ENCODE assay signal across 16 cellular contexts in genomic region chr10:124622866-124623536, GRCh38.
"Had no signal": no experiment of that assay in that cellular context is flagged by ENCODE, and none has a peak within 500 bp of the region (broad histone marks: within the 10 kb centered on the region; RNA-seq: fewer than 3 reads in every experiment).

No MANE protein-coding gene starts in this region.

- H3K36me3 ChIP-seq: neural progenitor cell, ovary, WERI-Rb-1 had no signal

- H3K4me2 ChIP-seq: neural progenitor cell had no signal

- ATAC-seq: activated CD4-positive, alpha-beta T cell treated with anti-CD3 and anti-CD28 coated beads for 36 hours; activated CD8-positive, alpha-beta memory T cell treated with anti-CD3 and anti-CD28 coated beads, Interleukin-2, amount 10 ng/mL, durations not matched to agents 7 days and 5 days had no signal

- H3K4me3 ChIP-seq: esophagus squamous epithelium, neural progenitor cell, ovary, upper lobe of left lung had no signal

- H3K27ac ChIP-seq: esophagus squamous epithelium, neural progenitor cell, upper lobe of left lung, WERI-Rb-1 had no signal

- H3K9me3 ChIP-seq: esophagus squamous epithelium, ovary, upper lobe of left lung had no signal

- H3K27me3 Mint-ChIP-seq: activated CD4-positive, alpha-beta memory T cell treated with anti-CD3 and anti-CD28 coated beads for 36 hours; activated CD8-positive, alpha-beta memory T cell treated with anti-CD3 and anti-CD28 coated beads, Interleukin-2, amount 10 ng/mL, durations not matched to agents 7 days and 5 days; activated T-cell treated with anti-CD3 and anti-CD28 coated beads, Interleukin-2, amount 50 U/mL, for 24 hours had no signal

- H3K27me3 ChIP-seq: esophagus squamous epithelium, neural progenitor cell, ovary, upper lobe of left lung had no signal

- H3K9ac ChIP-seq: neural progenitor cell had no signal

- H2AFZ ChIP-seq: neural progenitor cell had no signal

- H3K27ac Mint-ChIP-seq: activated CD4-positive, alpha-beta memory T cell treated with anti-CD3 and anti-CD28 coated beads for 36 hours; activated CD4-positive, alpha-beta T cell treated with anti-CD3 and anti-CD28 coated beads for 36 hours; activated CD8-positive, alpha-beta memory T cell treated with anti-CD3 and anti-CD28 coated beads, Interleukin-2, amount 10 ng/mL, durations not matched to agents 7 days and 5 days; activated T-cell treated with anti-CD3 and anti-CD28 coated beads, Interleukin-2, amount 50 U/mL, for 24 hours; T-helper 1 cell treated with Interleukin-12 subunit alpha and Interleukin-12 subunit beta and Interleukin-4 antibody, amounts not matched to agents 30 μg/mL and 1 μg/mL, for 36 hours had no signal

- H3K4me3 Mint-ChIP-seq: activated CD4-positive, alpha-beta memory T cell treated with anti-CD3 and anti-CD28 coated beads for 36 hours; activated CD4-positive, alpha-beta T cell treated with anti-CD3 and anti-CD28 coated beads for 36 hours; activated CD8-positive, alpha-beta memory T cell treated with anti-CD3 and anti-CD28 coated beads, Interleukin-2, amount 10 ng/mL, durations not matched to agents 7 days and 5 days; activated T-cell treated with anti-CD3 and anti-CD28 coated beads, Interleukin-2, amount 50 U/mL, for 24 hours; neural progenitor cell; T-helper 1 cell treated with Interleukin-12 subunit alpha and Interleukin-12 subunit beta and Interleukin-4 antibody, amounts not matched to agents 30 μg/mL and 1 μg/mL, for 36 hours had no signal

- DNase-seq: activated CD4-positive, alpha-beta memory T cell treated with anti-CD3 and anti-CD28 coated beads for 36 hours; activated CD4-positive, alpha-beta T cell treated with anti-CD3 and anti-CD28 coated beads for 36 hours; activated CD8-positive, alpha-beta memory T cell treated with anti-CD3 and anti-CD28 coated beads, Interleukin-2, amount 10 ng/mL, durations not matched to agents 7 days and 5 days; activated naive CD4-positive, alpha-beta T cell treated with anti-CD3 and anti-CD28 coated beads, Interleukin-2, amount 50 U/mL, for 16 hours; activated T-cell treated with anti-CD3 and anti-CD28 coated beads, Interleukin-2, amount 50 U/mL, for 24 hours; central memory CD4-positive, alpha-beta T cell; cortex of kidney; effector CD8-positive, alpha-beta T cell; esophagus squamous epithelium; kidney glomerular epithelial cell; ovary; stimulated activated naive CD4-positive, alpha-beta T cell; WERI-Rb-1 had no signal

- H3K9me3 Mint-ChIP-seq: activated CD4-positive, alpha-beta memory T cell treated with anti-CD3 and anti-CD28 coated beads for 36 hours; activated T-cell treated with anti-CD3 and anti-CD28 coated beads, Interleukin-2, amount 50 U/mL, for 24 hours; neural progenitor cell; T-helper 1 cell treated with Interleukin-12 subunit alpha and Interleukin-12 subunit beta and Interleukin-4 antibody, amounts not matched to agents 30 μg/mL and 1 μg/mL, for 36 hours had no signal
